Comparison of ENCODE assay signal across 16 cellular contexts in the genomic region with DNA sequence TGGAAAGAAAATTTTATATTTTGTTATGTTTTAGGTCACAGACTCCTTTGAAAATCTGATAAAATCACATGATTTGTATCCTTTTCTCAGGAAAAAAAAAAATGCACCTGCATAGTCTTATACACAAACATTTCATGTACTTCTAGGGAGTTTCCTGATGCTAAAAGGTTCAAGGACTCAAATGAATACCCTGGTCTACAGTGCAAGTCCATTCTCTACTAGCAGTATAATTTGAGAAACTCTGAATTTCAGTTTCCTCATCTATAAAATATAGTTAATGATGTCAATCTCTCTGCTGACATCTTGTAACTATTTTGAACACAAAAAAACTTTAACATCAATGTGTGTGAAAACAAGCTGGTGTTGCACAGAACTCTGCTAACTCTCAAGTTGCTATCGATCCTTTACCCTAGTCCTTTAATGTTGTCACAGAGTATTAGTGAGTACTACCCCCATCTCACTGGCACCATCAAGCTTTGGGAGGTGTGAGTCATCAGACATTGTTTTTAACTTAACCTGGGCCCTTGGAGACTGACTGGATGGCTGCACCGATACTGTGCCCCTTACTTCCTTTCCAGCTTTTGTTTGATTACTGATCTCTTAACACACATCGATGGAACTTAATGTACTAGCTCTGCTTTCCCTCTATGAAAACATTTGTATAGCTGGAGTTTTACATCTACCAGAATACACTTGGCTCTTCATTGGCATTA.
A peak's percentile ranks its signal among the peaks of the same experiment; 100 is the strongest.
DNase-seq lines count a peak whose midpoint lies in the region; ATAC-seq and TF ChIP-seq lines count a peak whose summit lies in the region.
"Had no signal": no experiment of that assay in that cellular context is flagged by ENCODE, and none has a peak within 500 bp of the region (broad histone marks: within the 10 kb centered on the region; RNA-seq: fewer than 3 reads in every experiment).

No MANE protein-coding gene starts in this region.

- peaks cover 4% of the 10 kb centered on the region; the same call in 2 of the 3 replicates for H3K36me3 Mint-ChIP-seq in GM23338 (ENCODE audit: low read depth)
- H3K36me3 Mint-ChIP-seq: natural killer cell had no signal

- H3K4me3 ChIP-seq in GM23338, result no peak overlapping the region
- H3K4me3 ChIP-seq in Karpas-422 (ENCODE audit: low read length), result no peak overlapping the region
- H3K4me3 ChIP-seq: BLaER1 treated with 17β-estradiol and CSF1 and Interleukin-3, amounts not matched to agents 10 nM and 100 nM; cardiac muscle cell; right atrium auricular region had no signal

- H3K79me2 ChIP-seq in GM23338 (replicated peaks; ENCODE audit: insufficient read depth) (no peaks in the 10 kb centered on the region), Karpas-422 (ENCODE audit: low read length) (no peaks in the 10 kb centered on the region)

- H3K27me3 ChIP-seq in GM23338 (ENCODE audit: insufficient read depth) (no peaks in the 10 kb centered on the region), Karpas-422 (ENCODE audit: low read length) (no peaks in the 10 kb centered on the region)
- H3K27me3 ChIP-seq: BLaER1 treated with 17β-estradiol and CSF1 and Interleukin-3, amounts not matched to agents 10 nM and 100 nM; cardiac muscle cell; right atrium auricular region had no signal

- H3K4me3 Mint-ChIP-seq in GM23338, result no peak overlapping the region
- H3K4me3 Mint-ChIP-seq: natural killer cell had no signal

- no peaks in the 10 kb centered on the region for H4K20me1 ChIP-seq in GM23338 (replicated peaks; ENCODE audit: insufficient read depth)
- H4K20me1 ChIP-seq in Karpas-422 (ENCODE audit: insufficient read depth, low read depth, low read length), result no peaks in the 10 kb centered on the region
- H4K20me1 ChIP-seq: BLaER1 treated with 17β-estradiol and CSF1 and Interleukin-3, amounts not matched to agents 10 nM and 100 nM had no signal

- H3F3A ChIP-seq in GM23338 (replicated peaks; ENCODE audit: low read depth), result no peaks in the 10 kb centered on the region

- H3K27ac ChIP-seq in GM23338 (ENCODE audit: low read depth) (no peak overlapping the region), Karpas-422 (ENCODE audit: low read length) (no peak overlapping the region)
- H3K27ac ChIP-seq: BLaER1 treated with 17β-estradiol and CSF1 and Interleukin-3, amounts not matched to agents 10 nM and 100 nM; cardiac muscle cell; right atrium auricular region had no signal

- DNase-seq in kidney glomerular epithelial cell (lab: John Stamatoyannopoulos, UW) (peak; percentile 32), GM23338 (ENCODE audit: low spot score) (no peak), Karpas-422 (no peak), AG08396 (ENCODE audit: low spot score) (no peak), HuH-7 (ENCODE audit: low spot score) (no peak)
- DNase-seq: activated naive CD4-positive, alpha-beta T cell treated with Interleukin-2 at 50 U/mL for 16 hours; KG1; natural killer cell; NCI-H187 had no signal

- H3K27ac Mint-ChIP-seq in GM23338, result no peak overlapping the region
- H3K27ac Mint-ChIP-seq: natural killer cell had no signal

- H2AFZ ChIP-seq in GM23338 (no peak overlapping the region), Karpas-422 (ENCODE audit: low read length) (no peak overlapping the region)

- peaks cover 5% of the 10 kb centered on the region for H3K27me3 Mint-ChIP-seq in GM23338 (ENCODE audit: insufficient read depth, low read depth, poor library complexity)

- H3K9me3 ChIP-seq in Karpas-422 (ENCODE audit: low read length), result no peaks in the 10 kb centered on the region
- H3K9me3 ChIP-seq: right atrium auricular region had no signal

- 0 out of 2 replicates have a peak, but pooled peaks cover 5% of the 10 kb centered on the region for H3K4me1 ChIP-seq in GM23338 (ENCODE audit: insufficient read depth)
- no peaks in the 10 kb centered on the region for H3K4me1 ChIP-seq in Karpas-422 (ENCODE audit: low read length)
- H3K4me1 ChIP-seq: right atrium auricular region had no signal

- peaks cover 11% of the 10 kb centered on the region; the same call in 2 of the 3 replicates for H3K4me1 Mint-ChIP-seq in GM23338
- H3K4me1 Mint-ChIP-seq: natural killer cell had no signal

- TF ChIP-seq CTCF in GM23338 (conservative IDR thresholded peaks at IDR 0.05; ENCODE audit: low read depth in 2 of 2), result no peak

- H3K4me2 ChIP-seq in GM23338 (no peak overlapping the region), Karpas-422 (ENCODE audit: low read depth, low read length, poor library complexity, severe bottlenecking) (no peak overlapping the region)
- H3K4me2 ChIP-seq: BLaER1 treated with 17β-estradiol and CSF1 and Interleukin-3, amounts not matched to agents 10 nM and 100 nM had no signal

- no peak overlapping the region for H3K9ac ChIP-seq in Karpas-422 (ENCODE audit: low read length)
- H3K9ac ChIP-seq: BLaER1 treated with 17β-estradiol and CSF1 and Interleukin-3, amounts not matched to agents 10 nM and 100 nM had no signal

- H3K9me2 ChIP-seq in GM23338 (ENCODE audit: insufficient read depth) (no peaks in the 10 kb centered on the region), Karpas-422 (replicated peaks; ENCODE audit: insufficient read depth, low read length) (no peaks in the 10 kb centered on the region)

- H3K36me3 ChIP-seq in GM23338 (ENCODE audit: insufficient read depth) (no peaks in the 10 kb centered on the region), Karpas-422 (ENCODE audit: insufficient read depth, low read length) (no peaks in the 10 kb centered on the region)
- H3K36me3 ChIP-seq: BLaER1 treated with 17β-estradiol and CSF1 and Interleukin-3, amounts not matched to agents 10 nM and 100 nM; cardiac muscle cell; right atrium auricular region had no signal

- H3K9me3 Mint-ChIP-seq in GM23338, result peaks cover 8% of the 10 kb centered on the region

- ATAC-seq in GM18498 (IDR thresholded peaks at IDR 0.05; ENCODE audit: unreplicated experiment) (peak; percentile 40), GM19397 (IDR thresholded peaks at IDR 0.05; ENCODE audit: unreplicated experiment) (peak; percentile 52), HG03175 (IDR thresholded peaks at IDR 0.05; ENCODE audit: unreplicated experiment) (peak; percentile 36), GM23338 (no peak)
- ATAC-seq: left lobe of liver, natural killer cell had no signal

TF ChIP-seq in GM23338, 12 proteins besides CTCF, POLR2A, EP300 and RAD21 (continues in another document):
- TF ChIP-seq JUNB (IDR thresholded peaks at IDR 0.05; ENCODE audit: unreplicated experiment) (no peak), ZNF331 (CRISPR knock-in tag; IDR thresholded peaks at IDR 0.05; ENCODE audit: low read depth) (no peak), EZH2phosphoT487 (IDR thresholded peaks at IDR 0.05; ENCODE audit: unreplicated experiment) (no peak)
- TF ChIP-seq, protein P1, sequence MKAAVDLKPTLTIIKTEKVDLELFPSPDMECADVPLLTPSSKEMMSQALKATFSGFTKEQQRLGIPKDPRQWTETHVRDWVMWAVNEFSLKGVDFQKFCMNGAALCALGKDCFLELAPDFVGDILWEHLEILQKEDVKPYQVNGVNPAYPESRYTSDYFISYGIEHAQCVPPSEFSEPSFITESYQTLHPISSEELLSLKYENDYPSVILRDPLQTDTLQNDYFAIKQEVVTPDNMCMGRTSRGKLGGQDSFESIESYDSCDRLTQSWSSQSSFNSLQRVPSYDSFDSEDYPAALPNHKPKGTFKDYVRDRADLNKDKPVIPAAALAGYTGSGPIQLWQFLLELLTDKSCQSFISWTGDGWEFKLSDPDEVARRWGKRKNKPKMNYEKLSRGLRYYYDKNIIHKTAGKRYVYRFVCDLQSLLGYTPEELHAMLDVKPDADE (IDR thresholded peaks at IDR 0.05), result no peak
